In the genomic region with DNA sequence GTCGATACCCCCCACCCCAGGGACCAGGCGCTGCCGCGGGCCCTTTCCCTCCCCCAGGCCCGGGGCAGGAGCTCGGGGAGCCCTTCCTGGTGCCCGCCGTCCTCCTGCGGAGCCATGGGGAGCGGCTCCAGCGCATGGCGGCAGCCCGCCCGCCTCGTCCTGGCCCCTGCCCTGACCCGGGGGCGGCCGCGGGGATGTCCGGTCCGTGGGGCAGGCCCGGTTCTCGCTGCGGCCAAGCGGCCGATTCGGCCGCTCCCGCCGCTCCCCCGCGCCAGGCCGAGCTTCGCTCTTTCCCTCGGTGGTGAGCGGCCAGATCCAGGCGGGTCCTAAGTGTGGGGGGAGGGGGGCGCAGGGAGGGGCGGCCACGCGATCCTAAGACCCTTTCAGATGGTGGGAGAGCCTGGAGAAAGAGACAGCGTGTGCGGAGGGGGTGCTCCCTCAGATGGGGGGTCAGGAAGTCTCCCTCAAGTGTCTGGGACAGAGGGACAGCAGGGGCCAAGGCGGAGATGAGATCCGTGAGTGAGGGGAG, we compare ENCODE assay signal across 8 cellular contexts. TPM values are rescaled to one million over a fixed set of nuclear protein-coding genes. Genes with fewer than 3 reads are reported as not detected.
DNase-seq lines count a peak whose midpoint lies in the region; ATAC-seq and TF ChIP-seq lines count a peak whose summit lies in the region.

No MANE protein-coding gene starts in this region.

- H3K36me3 ChIP-seq in Caco-2 (ENCODE audit: control insufficient read depth, insufficient read depth, low read length), result no peaks in the 10 kb centered on the region
- no peaks in the 10 kb centered on the region for H3K36me3 ChIP-seq in Peyer's patch

- H3K27me3 Mint-ChIP-seq in Caco-2 (ENCODE audit: insufficient read depth, unreplicated experiment) (peaks cover 4% of the 10 kb centered on the region), neural crest cell (ENCODE audit: low read depth) (peaks cover 26% of the 10 kb centered on the region)

- intact Hi-C loops in Caco-2 (cut with micrococcal nuclease; ENCODE audit: unreplicated experiment), result no loop called here

- DNase-seq in Caco-2 (no peak), Peyer's patch (no peak), neural crest cell (ENCODE audit: low read depth, low spot score) (no peak), NCI-H1417 treated with DMSO at 0.1 percent for 48 hours (lab: John Stamatoyannopoulos, UW) (no peak), OCI-M1 (lab: John Stamatoyannopoulos, UW) (no peak)

- H3K27ac Mint-ChIP-seq in Caco-2 (ENCODE audit: unreplicated experiment) (no peak overlapping the region), neural crest cell (ENCODE audit: unreplicated experiment) (no peak overlapping the region)

- peak overlapping the region; percentile 71 for H3K4me3 ChIP-seq in Caco-2 (ENCODE audit: low read depth, low read length)
- peak overlapping the region; percentile 56 to 89 (median 73) for H3K4me3 ChIP-seq in Peyer's patch

- H3K36me3 Mint-ChIP-seq in Caco-2 (ENCODE audit: insufficient read depth, unreplicated experiment), result peaks cover 7% of the 10 kb centered on the region
- no peaks in the 10 kb centered on the region for H3K36me3 Mint-ChIP-seq in neural crest cell (ENCODE audit: low read depth)

- no peak for TF ChIP-seq CTCF in Caco-2 (IDR thresholded peaks at IDR 0.05; ENCODE audit: insufficient read depth in 1 of 2, low read depth in 1 of 2, low read length in 1 of 2, severe bottlenecking in 1 of 2, unreplicated experiment in 1 of 2)
- no peak for TF ChIP-seq CTCF in Peyer's patch (IDR thresholded peaks at IDR 0.05)
- TF ChIP-seq CTCF in neural crest cell (conservative IDR thresholded peaks at IDR 0.05), result no peak

- peaks cover 5% of the 10 kb centered on the region; the same call in 1 of the 2 replicates for H3K4me1 ChIP-seq in Caco-2
- peaks cover 0 to 18% (median 8%) of the 10 kb centered on the region in 4 donors for H3K4me1 ChIP-seq in Peyer's patch

- POLR2A ChIA-PET in Caco-2 (lab: Charles Lee), result interaction anchor here (0.7 kb wide), 1 partner anchor 20 kb away, joined by 3 read pairs; no protein-coding TSS in a partner anchor

- no peak for TF ChIP-seq POLR2A in Peyer's patch (IDR thresholded peaks at IDR 0.05)

- H3K9me3 Mint-ChIP-seq in Caco-2 (ENCODE audit: unreplicated experiment) (no peaks in the 10 kb centered on the region), neural crest cell (no peaks in the 10 kb centered on the region)

- CTCF ChIA-PET in Caco-2 (lab: Charles Lee), result interaction anchor here (1.0 kb wide), 1 partner anchor 20 kb away, joined by 3 read pairs; no protein-coding TSS in a partner anchor

- no TSS peak for BruUV-seq in Caco-2 (replicated peaks; lab: Mats Ljungman, UMichigan)

- peak; percentile 34 for ATAC-seq in esophagus mucosa
- ATAC-seq in GM19455 (IDR thresholded peaks at IDR 0.05; ENCODE audit: unreplicated experiment), result no peak
- no peak for ATAC-seq in GM19452 (IDR thresholded peaks at IDR 0.05; ENCODE audit: unreplicated experiment)

- peak overlapping the region; percentile 61 to 81 (median 66) for H3K27ac ChIP-seq in Peyer's patch

- H3K27me3 ChIP-seq in Caco-2 (replicated peaks; ENCODE audit: control insufficient read depth, insufficient read depth, low read length) (no peaks in the 10 kb centered on the region), Peyer's patch (no peaks in the 10 kb centered on the region)

- H3K4me3 Mint-ChIP-seq in Caco-2 (ENCODE audit: unreplicated experiment), result peak overlapping the region; percentile 93
- H3K4me3 Mint-ChIP-seq in neural crest cell, result peak overlapping the region; percentile 89

- no peaks in the 10 kb centered on the region for H3K9me3 ChIP-seq in Caco-2
- H3K9me3 ChIP-seq in Peyer's patch, result peaks cover 0 to 26% (median 0%) of the 10 kb centered on the region in 4 donors

- H3K4me1 Mint-ChIP-seq in Caco-2 (ENCODE audit: low read depth, unreplicated experiment) (no peaks in the 10 kb centered on the region), neural crest cell (peaks cover 11% of the 10 kb centered on the region)

RNA-seq across cellular contexts. Expression of gene NEIL1, which starts 1.3 kb away (rescaled TPM):
- 11.3 and 12.3 TPM in 2 replicates for total RNA-seq in Caco-2 (2022)
- total RNA-seq in Peyer's patch, result 100 to 1,000 TPM in 3 of 4 donors, 10 to 100 TPM in 1; 63.7 to 173 (median 112) TPM
- 4.7 TPM for total RNA-seq in esophagus mucosa
- total RNA-seq in neural crest cell, result 18.4 and 20.4 TPM in 2 replicates

RNA-seq across cellular contexts. Expression of gene COMMD4, which starts 12.2 kb away (rescaled TPM):
- 93.9 and 94.3 TPM in 2 replicates for total RNA-seq in Caco-2 (2022)
- 100 to 1,000 TPM in 1 of 4 donors, 10 to 100 TPM in 3; 54.2 to 107 (median 68.0) TPM for total RNA-seq in Peyer's patch
- total RNA-seq in esophagus mucosa, result 40.1 TPM
- 156 and 161 TPM in 2 replicates for total RNA-seq in neural crest cell

RNA-seq across cellular contexts. Expression of gene MAN2C1, which starts 20.3 kb away (rescaled TPM):
- 131 and 140 TPM in 2 replicates for total RNA-seq in Caco-2 (2022)
- total RNA-seq in Peyer's patch, result 100 to 1,000 TPM; 268 to 777 (median 649) TPM
- total RNA-seq in esophagus mucosa, result 66.1 TPM
- 209 and 222 TPM in 2 replicates for total RNA-seq in neural crest cell
